ENCODE assay signal across 8 cellular contexts in genomic region chr17:42578282-42578869, GRCh38. TPM values are rescaled to one million over a fixed set of nuclear protein-coding genes. Genes with fewer than 3 reads are reported as not detected.
A peak's percentile ranks its signal among the peaks of the same experiment; 100 is the strongest.
DNase-seq lines count a peak whose midpoint lies in the region; ATAC-seq, FAIRE-seq and TF ChIP-seq lines count a peak whose summit lies in the region.

No MANE protein-coding gene starts in this region.

- no peak overlapping the region for H3K23ac ChIP-seq in H1 (ENCODE audit: insufficient read length)

- H3K36me3 Mint-ChIP-seq in activated CD8-positive, alpha-beta T cell treated with anti-CD3 and anti-CD28 coated beads for 36 hours (ENCODE audit: low read depth): peaks cover 39% of the 10 kb centered on the region

- H3K27me3 Mint-ChIP-seq in activated CD8-positive, alpha-beta T cell treated with anti-CD3 and anti-CD28 coated beads for 36 hours: no peaks in the 10 kb centered on the region

- TF ChIP-seq POLR2A in H1 (IDR thresholded peaks at IDR 0.05; ENCODE audit: control extremely low read depth in 1 of 2, low read depth in 2 of 2, low read length in 2 of 2): no peak

- no peak overlapping the region for H4K8ac ChIP-seq in H1 (ENCODE audit: extremely low read depth, insufficient read depth, low read length)

- no peak overlapping the region for H2BK20ac ChIP-seq in H1 (ENCODE audit: low read length)

- H3K27ac ChIP-seq in BLaER1 (peak overlapping the region; percentile 78), H1 (ENCODE audit: low read depth, low read length) (no peak overlapping the region)

- no peak overlapping the region for H3K18ac ChIP-seq in H1 (ENCODE audit: extremely low read depth, low read length)

- H3K56ac ChIP-seq in H1 (replicated peaks; ENCODE audit: insufficient read length, low read depth, low read length): no peak overlapping the region

- CTCF ChIA-PET in activated CD8-positive, alpha-beta T cell treated with anti-CD3 and anti-CD28 coated beads for 36 hours (lab: Charles Lee): interaction anchor here (0.6 to 5.0 kb wide), 68 partner anchors 8 to 561 kb away, joined by 3 to 70 read pairs (median 6); partner anchors contain the start of genes BECN1, CNTNAP1, COASY and DNAJC7
- CTCF ChIA-PET in H1 (lab: Charles Lee; ENCODE audit: partially characterized antibody): interaction anchor here (0.6 to 3.9 kb wide), 49 partner anchors 8 to 251 kb away, joined by 3 to 32 read pairs (median 5); partner anchors contain the start of genes BECN1, CNTD1, COA3 and HSD17B1

- POLR2A ChIA-PET in activated CD8-positive, alpha-beta T cell treated with anti-CD3 and anti-CD28 coated beads for 36 hours (lab: Charles Lee): interaction anchor here (0.6 to 3.8 kb wide), 21 partner anchors 11 to 738 kb away, joined by 3 to 61 read pairs (median 4); partner anchors contain the start of genes MLX, NAGLU, NKIRAS2 and PSME3
- POLR2A ChIA-PET in H1 (lab: Charles Lee; ENCODE audit: partially characterized antibody): interaction anchor here (0.6 to 7.0 kb wide), 17 partner anchors 8 to 256 kb away, joined by 3 to 74 read pairs (median 5); partner anchors contain the start of genes CNTD1, COA3, COASY and MLX

- H3K9me3 Mint-ChIP-seq in activated CD8-positive, alpha-beta T cell treated with anti-CD3 and anti-CD28 coated beads for 36 hours: no peaks in the 10 kb centered on the region

- no peak overlapping the region for H3K14ac ChIP-seq in H1 (ENCODE audit: insufficient read length)

- H3K4me3 ChIP-seq in BLaER1: peak overlapping the region; percentile 82
- H3K4me3 ChIP-seq in H1 (ENCODE audit: extremely low read depth in 1 of 4, insufficient read depth in 2 of 4, low read depth in 3 of 4, low read length in 4 of 4): peak overlapping the region; percentile 80 to 99 (median 90)

- H2AK5ac ChIP-seq in H1 (ENCODE audit: low read depth, low read length): no peak overlapping the region

- TF ChIP-seq RAD21 in H1 (IDR thresholded peaks at IDR 0.05 in 1 of 2, conservative IDR thresholded peaks at IDR 0.05 in 1 of 2; ENCODE audit: low read depth in 2 of 2, low read length in 2 of 2): peak; percentile 82 to 86

- no peak overlapping the region for H2AFZ ChIP-seq in H1 (ENCODE audit: low read length)

- no peak overlapping the region for H2BK120ac ChIP-seq in H1 (replicated peaks; ENCODE audit: low read depth, low read length)

- peak overlapping the region; percentile 81 for H3K9ac ChIP-seq in BLaER1
- H3K9ac ChIP-seq in H1 (replicated peaks in 1 of 4; ENCODE audit: extremely low read depth in 1 of 4, low read depth in 3 of 4, low read length in 3 of 4): peak overlapping the region in 3 of 4 experiments; percentile 73 to 91 (median 88); a peak in 5 of 7 replicates

- DNase-seq in HPDE6-E6E7 (ENCODE audit: extremely low spot score): peak; percentile 76
- DNase-seq in NCI-H774 (lab: John Stamatoyannopoulos, UW): peak; percentile 82
- peak; percentile 93 for DNase-seq in activated CD8-positive, alpha-beta T cell treated with anti-CD3 and anti-CD28 coated beads for 36 hours
- DNase-seq in H1 (ENCODE audit: low read depth in 1 of 2, low spot score in 2 of 2): peak; percentile 72 to 96
- DNase-seq in lung microvascular endothelial cell (ENCODE audit: low read depth in 2 of 2): peak; percentile 80
- DNase-seq in stimulated activated CD8-positive, alpha-beta memory T cell treated with anti-CD3 and anti-CD28 coated beads, Interleukin-15, amount 100 ng/mL, for 1 hour (ENCODE audit: low read depth): peak; percentile 61

- no peak overlapping the region for H2BK12ac ChIP-seq in H1 (ENCODE audit: low read depth, low read length)

- H3K79me2 ChIP-seq in H1 (ENCODE audit: control insufficient read depth in 1 of 2, insufficient read depth in 2 of 2, low read length in 2 of 2): peaks cover 0 to 19% of the 10 kb centered on the region in 2 experiments; a peak in 2 of 4 replicates

- no peak for FAIRE-seq in H1 (lab: Jason Lieb, UNC)

- ATAC-seq in GM19351 (IDR thresholded peaks at IDR 0.05; ENCODE audit: unreplicated experiment): peak; percentile 45
- peak; percentile 57 for ATAC-seq in activated CD8-positive, alpha-beta T cell treated with anti-CD3 and anti-CD28 coated beads for 36 hours

- H3K4me1 ChIP-seq in BLaER1 (peaks cover 36% of the 10 kb centered on the region), H1 (replicated peaks in 1 of 4; ENCODE audit: control insufficient read depth in 3 of 4, insufficient read depth in 4 of 4, low read length in 3 of 4) (no peaks in the 10 kb centered on the region)

- no peaks in the 10 kb centered on the region for H3K79me1 ChIP-seq in H1 (ENCODE audit: low read depth, low read length)

- intact Hi-C loops in activated CD8-positive, alpha-beta T cell treated with anti-CD3 and anti-CD28 coated beads for 36 hours (cut with micrococcal nuclease): loop anchor here (2.0 to 5.0 kb wide), 2 partner anchors 99 to 184 kb away; partner anchors contain the start of gene PLEKHH3

- H3K36me3 ChIP-seq in BLaER1 (peaks cover 72% of the 10 kb centered on the region), H1 (ENCODE audit: control insufficient read depth in 2 of 4, insufficient read depth in 4 of 4, low read length in 3 of 4) (peaks cover 23 to 41% (median 31%) of the 10 kb centered on the region in 4 experiments)

- peak; percentile 81 for TF ChIP-seq CTCF in activated CD8-positive, alpha-beta T cell treated with anti-CD3 and anti-CD28 coated beads for 36 hours (IDR thresholded peaks at IDR 0.05)
- peak; percentile 71 to 83 (median 82) for TF ChIP-seq CTCF in H1 (IDR thresholded peaks at IDR 0.05; ENCODE audit: control extremely low read depth in 1 of 3, insufficient read depth in 1 of 3, low read depth in 1 of 3, low read length in 3 of 3)

- peak overlapping the region; percentile 97 for H3K27ac Mint-ChIP-seq in activated CD8-positive, alpha-beta T cell treated with anti-CD3 and anti-CD28 coated beads for 36 hours

- H3K9me3 ChIP-seq in BLaER1 (no peaks in the 10 kb centered on the region), H1 (ENCODE audit: insufficient read depth in 2 of 2, low read depth in 1 of 2, low read length in 1 of 2) (no peaks in the 10 kb centered on the region)

- peak overlapping the region; percentile 97 for H3K4me2 ChIP-seq in BLaER1
- peak overlapping the region; percentile 77 to 83 for H3K4me2 ChIP-seq in H1 (ENCODE audit: insufficient read depth in 1 of 2, low read depth in 2 of 2, low read length in 2 of 2)

- H3K27me3 ChIP-seq in BLaER1 (no peaks in the 10 kb centered on the region), H1 (replicated peaks in 1 of 4; ENCODE audit: control insufficient read depth in 3 of 4, extremely low read depth in 1 of 4, insufficient read depth in 3 of 4, low read length in 3 of 4) (no peaks in the 10 kb centered on the region)

- no peak overlapping the region for H3K4ac ChIP-seq in H1 (replicated peaks; ENCODE audit: insufficient read length, low read depth, low read length)

- no peak overlapping the region for H4K5ac ChIP-seq in H1 (ENCODE audit: insufficient read length, low read depth, low read length)

- H3K4me3 Mint-ChIP-seq in activated CD8-positive, alpha-beta T cell treated with anti-CD3 and anti-CD28 coated beads for 36 hours: peak overlapping the region; percentile 88

- H4K91ac ChIP-seq in H1 (replicated peaks; ENCODE audit: insufficient read length, low read length): no peak overlapping the region

- 3% methylated on average over 17 of the region's 20 CpGs; no CpG with 5 or more reads in 1 of the 2 experiments for WGBS in H1 (ENCODE audit: extremely low coverage in 1 of 2, insufficient coverage in 1 of 2, insufficient read length in 1 of 2, insufficient replicate concordance in 2 of 2, low coverage in 1 of 2, low lambda C conversion rate in 2 of 2, missing lambda C conversion rate in 1 of 2), 2 experiments

- no peak overlapping the region for H2BK5ac ChIP-seq in H1 (ENCODE audit: low read depth, low read length)

- TF ChIP-seq EP300 in H1 (IDR thresholded peaks at IDR 0.05; ENCODE audit: borderline replicate concordance in 1 of 2, low read depth in 2 of 2, low read length in 2 of 2): no peak

- peaks cover 9% of the 10 kb centered on the region for H3K23me2 ChIP-seq in H1 (ENCODE audit: low read depth, low read length)

- H2BK15ac ChIP-seq in H1 (ENCODE audit: low read length): no peak overlapping the region

- H4K20me1 ChIP-seq in BLaER1: no peaks in the 10 kb centered on the region
- H4K20me1 ChIP-seq in H1 (replicated peaks in 1 of 2; ENCODE audit: control insufficient read depth in 1 of 2, insufficient read depth in 2 of 2, low read length in 2 of 2): peaks cover 0 to 1% of the 10 kb centered on the region in 2 experiments

- peaks cover 34% of the 10 kb centered on the region for H3K4me1 Mint-ChIP-seq in activated CD8-positive, alpha-beta T cell treated with anti-CD3 and anti-CD28 coated beads for 36 hours (ENCODE audit: low read depth)

RNA-seq across cellular contexts. Expression of gene PSMC3IP, which starts 0.8 kb away (rescaled TPM):
- 10 to 100 TPM; 18.1 to 21.4 TPM for total RNA-seq in activated CD8-positive, alpha-beta T cell treated with anti-CD3 and anti-CD28 coated beads for 36 hours
- 21.9 and 22.7 TPM in 2 replicates for total RNA-seq in H1 (2021; fragmentation: NEBNext Ultra II Directional; extraction: Animal tissue kit (Norgen Biotek cat#: 25700))
- polyA plus RNA-seq in H1 (2011; rRNA removed): 9.5 and 11.5 TPM in 2 replicates
- polyA plus RNA-seq in H1 (2011; cell fraction: cytosol; rRNA removed): 18.9 TPM
- 16.3 TPM for polyA plus RNA-seq in H1 (2011; cell fraction: nucleus; rRNA removed)
- polyA plus RNA-seq in H1 (2012, experiment 1 of 2): 26.9 to 30.2 TPM (median 28.3 TPM) in 4 replicates
- 7.3 TPM for polyA plus RNA-seq in H1 (2012, experiment 2 of 2)
- 24.6 TPM for polyA plus RNA-seq in H1 (2013, experiment 1 of 2)
- polyA plus RNA-seq in H1 (2013, experiment 2 of 2): 22.9 TPM
- polyA minus RNA-seq in H1 (2011; rRNA and poly(A)+ RNA removed): 7.3 and 10.0 TPM in 2 replicates
- polyA minus RNA-seq in H1 (2011; cell fraction: cytosol; rRNA and poly(A)+ RNA removed): 7.6 TPM
- polyA minus RNA-seq in H1 (2011; cell fraction: nucleus; rRNA and poly(A)+ RNA removed): 17.1 TPM
- 1.4 and 1.7 TPM in 2 replicates for total RNA-seq in lung microvascular endothelial cell

RNA-seq across cellular contexts. Expression of gene MLX, which starts 11.5 kb away (rescaled TPM):
- total RNA-seq in activated CD8-positive, alpha-beta T cell treated with anti-CD3 and anti-CD28 coated beads for 36 hours: 10 to 100 TPM; 42.7 to 45.9 TPM
- 27.5 and 34.2 TPM in 2 replicates for total RNA-seq in H1 (2021; fragmentation: NEBNext Ultra II Directional; extraction: Animal tissue kit (Norgen Biotek cat#: 25700))
- polyA plus RNA-seq in H1 (2011; rRNA removed): 25.4 and 27.0 TPM in 2 replicates
- polyA plus RNA-seq in H1 (2011; cell fraction: cytosol; rRNA removed): 30.8 TPM
- 56.8 TPM for polyA plus RNA-seq in H1 (2011; cell fraction: nucleus; rRNA removed)
- polyA plus RNA-seq in H1 (2012, experiment 1 of 2): 28.6 to 35.7 TPM (median 31.2 TPM) in 4 replicates
- polyA plus RNA-seq in H1 (2012, experiment 2 of 2): 36.6 TPM
- polyA plus RNA-seq in H1 (2013, experiment 1 of 2): 34.8 TPM
- polyA plus RNA-seq in H1 (2013, experiment 2 of 2): 33.0 TPM
- polyA minus RNA-seq in H1 (2011; rRNA and poly(A)+ RNA removed): 44.0 and 45.4 TPM in 2 replicates
- polyA minus RNA-seq in H1 (2011; cell fraction: cytosol; rRNA and poly(A)+ RNA removed): 17.0 TPM
- 35.2 TPM for polyA minus RNA-seq in H1 (2011; cell fraction: nucleus; rRNA and poly(A)+ RNA removed)
- total RNA-seq in lung microvascular endothelial cell: 22.9 and 35.9 TPM in 2 replicates

RNA-seq across cellular contexts. Expression of gene COASY, which starts 16.4 kb away (rescaled TPM):
- 10 to 100 TPM; 59.5 to 60.9 TPM for total RNA-seq in activated CD8-positive, alpha-beta T cell treated with anti-CD3 and anti-CD28 coated beads for 36 hours
- total RNA-seq in H1 (2021; fragmentation: NEBNext Ultra II Directional; extraction: Animal tissue kit (Norgen Biotek cat#: 25700)): 100 and 109 TPM in 2 replicates
- 64.5 and 110 TPM in 2 replicates for polyA plus RNA-seq in H1 (2011; rRNA removed)
- 53.4 TPM for polyA plus RNA-seq in H1 (2011; cell fraction: cytosol; rRNA removed)
- polyA plus RNA-seq in H1 (2011; cell fraction: nucleus; rRNA removed): 187 TPM
- polyA plus RNA-seq in H1 (2012, experiment 1 of 2): 103 to 110 TPM (median 106 TPM) in 4 replicates
- 95.9 TPM for polyA plus RNA-seq in H1 (2012, experiment 2 of 2)
- polyA plus RNA-seq in H1 (2013, experiment 1 of 2): 125 TPM
- polyA plus RNA-seq in H1 (2013, experiment 2 of 2): 124 TPM
- 41.2 and 50.8 TPM in 2 replicates for polyA minus RNA-seq in H1 (2011; rRNA and poly(A)+ RNA removed)
- 35.5 TPM for polyA minus RNA-seq in H1 (2011; cell fraction: cytosol; rRNA and poly(A)+ RNA removed)
- 34.3 TPM for polyA minus RNA-seq in H1 (2011; cell fraction: nucleus; rRNA and poly(A)+ RNA removed)
- 7.6 and 10.3 TPM in 2 replicates for total RNA-seq in lung microvascular endothelial cell

RNA-seq across cellular contexts. Expression of gene HSD17B1, which starts 25.7 kb away (rescaled TPM):
- under 1 TPM; 0.43 to 0.49 TPM for total RNA-seq in activated CD8-positive, alpha-beta T cell treated with anti-CD3 and anti-CD28 coated beads for 36 hours
- 0.88 and 1.1 TPM in 2 replicates for total RNA-seq in H1 (2021; fragmentation: NEBNext Ultra II Directional; extraction: Animal tissue kit (Norgen Biotek cat#: 25700))
- 1.0 and 1.8 TPM in 2 replicates for polyA plus RNA-seq in H1 (2011; rRNA removed)
- polyA plus RNA-seq in H1 (2011; cell fraction: cytosol; rRNA removed): 1.1 TPM
- 3.2 TPM for polyA plus RNA-seq in H1 (2011; cell fraction: nucleus; rRNA removed)
- 0.76 to 1.6 TPM (median 1.5 TPM) in 4 replicates for polyA plus RNA-seq in H1 (2012, experiment 1 of 2)
- polyA plus RNA-seq in H1 (2012, experiment 2 of 2): 0.97 TPM
- polyA plus RNA-seq in H1 (2013, experiment 1 of 2): 0.83 TPM
- polyA plus RNA-seq in H1 (2013, experiment 2 of 2): 0.75 TPM
- 0.41 and 0.54 TPM in 2 replicates for polyA minus RNA-seq in H1 (2011; rRNA and poly(A)+ RNA removed)
- not detected for polyA minus RNA-seq in H1 (2011; cell fraction: cytosol; rRNA and poly(A)+ RNA removed)
- polyA minus RNA-seq in H1 (2011; cell fraction: nucleus; rRNA and poly(A)+ RNA removed): 1.6 TPM
- 0.44 and 1.8 TPM in 2 replicates for total RNA-seq in lung microvascular endothelial cell

RNA-seq across cellular contexts. Expression of gene RETREG3, which starts 30.8 kb away (rescaled TPM):
- 10 to 100 TPM; 25.0 to 28.2 TPM for total RNA-seq in activated CD8-positive, alpha-beta T cell treated with anti-CD3 and anti-CD28 coated beads for 36 hours
- total RNA-seq in H1 (2021; fragmentation: NEBNext Ultra II Directional; extraction: Animal tissue kit (Norgen Biotek cat#: 25700)): 39.6 and 42.6 TPM in 2 replicates
- polyA plus RNA-seq in H1 (2011; rRNA removed): 23.7 and 27.0 TPM in 2 replicates
- polyA plus RNA-seq in H1 (2011; cell fraction: cytosol; rRNA removed): 23.9 TPM
- 26.4 TPM for polyA plus RNA-seq in H1 (2011; cell fraction: nucleus; rRNA removed)
- 17.8 to 21.7 TPM (median 21.0 TPM) in 4 replicates for polyA plus RNA-seq in H1 (2012, experiment 1 of 2)
- 16.0 TPM for polyA plus RNA-seq in H1 (2012, experiment 2 of 2)
- polyA plus RNA-seq in H1 (2013, experiment 1 of 2): 29.8 TPM
- 39.7 TPM for polyA plus RNA-seq in H1 (2013, experiment 2 of 2)
- polyA minus RNA-seq in H1 (2011; rRNA and poly(A)+ RNA removed): 119 and 127 TPM in 2 replicates
- polyA minus RNA-seq in H1 (2011; cell fraction: cytosol; rRNA and poly(A)+ RNA removed): 30.1 TPM
- 19.8 TPM for polyA minus RNA-seq in H1 (2011; cell fraction: nucleus; rRNA and poly(A)+ RNA removed)
- 52.5 and 65.3 TPM in 2 replicates for total RNA-seq in lung microvascular endothelial cell
